Comparison of ENCODE assay signal across 11 cellular contexts in the genomic region with DNA sequence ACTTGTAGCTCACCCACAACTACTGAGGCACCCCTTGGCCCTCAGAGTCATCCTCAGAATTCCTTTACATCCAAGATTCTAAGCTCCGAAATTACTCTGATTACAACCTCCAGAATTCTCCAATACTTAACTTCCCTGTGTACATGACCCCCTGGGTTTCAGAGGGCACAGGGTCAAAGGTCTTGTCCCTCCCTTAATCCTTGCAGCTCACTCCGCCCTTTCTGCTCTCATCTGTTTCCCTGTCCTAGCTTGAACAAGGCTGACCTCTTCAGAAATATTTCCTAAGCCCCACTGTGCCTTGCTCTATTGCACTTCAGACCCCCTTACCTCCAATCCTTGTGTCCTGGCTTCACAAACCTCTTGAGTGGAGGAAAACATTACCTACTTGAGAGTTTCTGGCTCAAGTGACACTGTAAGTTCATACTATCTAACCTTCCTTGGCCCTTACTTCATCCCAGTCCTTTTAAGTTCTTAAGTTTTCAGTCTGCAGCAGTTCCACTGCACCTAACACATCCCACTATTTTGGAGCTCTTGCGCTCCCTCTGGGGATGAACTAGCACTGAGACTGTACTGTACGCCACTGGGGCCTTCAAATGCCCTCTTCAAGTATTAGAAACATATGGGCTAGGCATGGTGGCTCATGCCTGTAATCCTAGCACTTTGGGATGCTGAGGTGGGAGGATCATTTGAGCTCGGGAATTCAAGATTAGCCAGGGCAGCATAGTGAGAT. TPM values are rescaled to one million over a fixed set of nuclear protein-coding genes. Genes with fewer than 3 reads are reported as not detected.
A peak's percentile ranks its signal among the peaks of the same experiment; 100 is the strongest.
DNase-seq lines count a peak whose midpoint lies in the region; ATAC-seq and TF ChIP-seq lines count a peak whose summit lies in the region.
"Had no signal": no experiment of that assay in that cellular context is flagged by ENCODE, and none has a peak within 500 bp of the region (broad histone marks: within the 10 kb centered on the region; RNA-seq: fewer than 3 reads in every experiment).

No MANE protein-coding gene starts in this region.

- peaks cover 32% of the 10 kb centered on the region for H3K4me1 ChIP-seq in Caco-2

- intact Hi-C loops in Caco-2 (cut with micrococcal nuclease; ENCODE audit: unreplicated experiment), result no loop called here

- H3K27ac Mint-ChIP-seq in Caco-2 (ENCODE audit: unreplicated experiment), result no peak overlapping the region
- H3K27ac Mint-ChIP-seq in activated CD4-positive, alpha-beta memory T cell treated with anti-CD3 and anti-CD28 coated beads, Interleukin-2, amount 10 ng/mL, durations not matched to agents 7 days and 5 days, result peak overlapping the region; percentile 0
- peak overlapping the region; percentile 37 for H3K27ac Mint-ChIP-seq in osteocyte (ENCODE audit: unreplicated experiment)

- H3K9me3 Mint-ChIP-seq in Caco-2 (ENCODE audit: unreplicated experiment) (peaks cover 10% of the 10 kb centered on the region), osteocyte (ENCODE audit: unreplicated experiment) (no peaks in the 10 kb centered on the region)
- no peaks in the 10 kb centered on the region for H3K9me3 Mint-ChIP-seq in activated CD4-positive, alpha-beta memory T cell treated with anti-CD3 and anti-CD28 coated beads, Interleukin-2, amount 10 ng/mL, durations not matched to agents 7 days and 5 days

- no peak for TF ChIP-seq CTCF in Caco-2 (IDR thresholded peaks at IDR 0.05; ENCODE audit: insufficient read depth in 1 of 2, low read depth in 1 of 2, low read length in 1 of 2, severe bottlenecking in 1 of 2, unreplicated experiment in 1 of 2)
- TF ChIP-seq CTCF in fibroblast of mammary gland (conservative IDR thresholded peaks at IDR 0.05; ENCODE audit: control insufficient read depth, insufficient read depth, low read depth, low read length), result no peak
- TF ChIP-seq CTCF in osteocyte (IDR thresholded peaks at IDR 0.05), result no peak

- H3K4me3 ChIP-seq in Caco-2 (ENCODE audit: low read depth, low read length), result no peak overlapping the region
- H3K4me3 ChIP-seq in fibroblast of mammary gland (ENCODE audit: control insufficient read depth, low read depth, low read length), result no peak overlapping the region
- H3K4me3 ChIP-seq: adrenal gland had no signal

- H3K4me3 Mint-ChIP-seq in Caco-2 (ENCODE audit: unreplicated experiment), result peak overlapping the region; percentile 5
- no peak overlapping the region for H3K4me3 Mint-ChIP-seq in activated CD4-positive, alpha-beta memory T cell treated with anti-CD3 and anti-CD28 coated beads, Interleukin-2, amount 10 ng/mL, durations not matched to agents 7 days and 5 days
- no peak overlapping the region for H3K4me3 Mint-ChIP-seq in osteocyte (ENCODE audit: unreplicated experiment)

- POLR2A ChIA-PET in Caco-2 (lab: Charles Lee), result interaction anchor here (0.6 kb wide), 1 partner anchor 10 kb away, joined by 3 read pairs; no protein-coding TSS in a partner anchor
- POLR2A ChIA-PET in activated CD4-positive, alpha-beta memory T cell treated with anti-CD3 and anti-CD28 coated beads, Interleukin-2, amount 10 ng/mL, durations not matched to agents 7 days and 5 days (lab: Charles Lee), result interaction anchor here (0.6 to 2.0 kb wide), 3 partner anchors 9 to 238 kb away, joined by 3 to 6 read pairs (median 4); no protein-coding TSS in a partner anchor

- CTCF ChIA-PET in Caco-2 (lab: Charles Lee), result interaction anchor here (2.1 kb wide), 1 partner anchor 20 kb away, joined by 19 read pairs; no protein-coding TSS in a partner anchor
- CTCF ChIA-PET in activated CD4-positive, alpha-beta memory T cell treated with anti-CD3 and anti-CD28 coated beads, Interleukin-2, amount 10 ng/mL, durations not matched to agents 7 days and 5 days (lab: Charles Lee), result interaction anchor here (0.9 to 2.5 kb wide), 3 partner anchors 9 to 26 kb away, joined by 3 to 13 read pairs (median 6); no protein-coding TSS in a partner anchor

- H3K4me1 Mint-ChIP-seq in Caco-2 (ENCODE audit: low read depth, unreplicated experiment), result peaks cover 24% of the 10 kb centered on the region
- H3K4me1 Mint-ChIP-seq in activated CD4-positive, alpha-beta memory T cell treated with anti-CD3 and anti-CD28 coated beads, Interleukin-2, amount 10 ng/mL, durations not matched to agents 7 days and 5 days, result peaks cover 37% of the 10 kb centered on the region
- H3K4me1 Mint-ChIP-seq in osteocyte (ENCODE audit: unreplicated experiment), result peaks cover 11% of the 10 kb centered on the region

- BruUV-seq in Caco-2 (replicated peaks; lab: Mats Ljungman, UMichigan), result no TSS peak

- no peaks in the 10 kb centered on the region for H3K27me3 Mint-ChIP-seq in Caco-2 (ENCODE audit: insufficient read depth, unreplicated experiment)
- H3K27me3 Mint-ChIP-seq in activated CD4-positive, alpha-beta memory T cell treated with anti-CD3 and anti-CD28 coated beads, Interleukin-2, amount 10 ng/mL, durations not matched to agents 7 days and 5 days, result no peaks in the 10 kb centered on the region
- no peaks in the 10 kb centered on the region for H3K27me3 Mint-ChIP-seq in osteocyte (ENCODE audit: unreplicated experiment)

- no peak for ATAC-seq in GM19023 (IDR thresholded peaks at IDR 0.05; ENCODE audit: unreplicated experiment)
- no peak for ATAC-seq in HG02759 (IDR thresholded peaks at IDR 0.05; ENCODE audit: unreplicated experiment)

- H3K36me3 Mint-ChIP-seq in Caco-2 (ENCODE audit: insufficient read depth, unreplicated experiment), result peaks cover 7% of the 10 kb centered on the region
- H3K36me3 Mint-ChIP-seq in activated CD4-positive, alpha-beta memory T cell treated with anti-CD3 and anti-CD28 coated beads, Interleukin-2, amount 10 ng/mL, durations not matched to agents 7 days and 5 days (ENCODE audit: low read depth), result peaks cover 24% of the 10 kb centered on the region
- H3K36me3 Mint-ChIP-seq in osteocyte (ENCODE audit: unreplicated experiment), result no peaks in the 10 kb centered on the region

- DNase-seq in Caco-2 (no peak), fibroblast of mammary gland (ENCODE audit: low read depth) (peak; percentile 24), osteocyte (ENCODE audit: extremely low spot score, unreplicated experiment) (no peak), midbrain (lab: John Stamatoyannopoulos, UW) (no peak)
- DNase-seq in activated CD4-positive, alpha-beta memory T cell treated with anti-CD3 and anti-CD28 coated beads, Interleukin-2, amount 10 ng/mL, durations not matched to agents 7 days and 5 days, result no peak
- DNase-seq: activated CD8-positive, alpha-beta memory T cell treated with anti-CD3 and anti-CD28 coated beads, Interleukin-2, amount 50 U/mL, for 48 hours; adrenal gland; hypothalamus; Kasumi-1 had no signal

- no peaks in the 10 kb centered on the region for H3K27me3 ChIP-seq in Caco-2 (replicated peaks; ENCODE audit: control insufficient read depth, insufficient read depth, low read length)
- H3K27me3 ChIP-seq: adrenal gland had no signal

- no peaks in the 10 kb centered on the region for H3K9me3 ChIP-seq in Caco-2
- H3K9me3 ChIP-seq: adrenal gland had no signal

- H3K36me3 ChIP-seq in Caco-2 (ENCODE audit: control insufficient read depth, insufficient read depth, low read length), result no peaks in the 10 kb centered on the region
- H3K36me3 ChIP-seq: adrenal gland had no signal

RNA-seq across cellular contexts. Expression of a gene that starts 6.2 kb away (rescaled TPM):
- total RNA-seq in Caco-2 (2022) (44.8 and 46.9 TPM in 2 replicates), osteocyte (26.6 and 29.3 TPM in 2 replicates)
- total RNA-seq in activated CD4-positive, alpha-beta memory T cell treated with anti-CD3 and anti-CD28 coated beads, Interleukin-2, amount 10 ng/mL, durations not matched to agents 7 days and 5 days, result 100 to 1,000 TPM; 106 to 109 TPM
